In the genomic region with DNA sequence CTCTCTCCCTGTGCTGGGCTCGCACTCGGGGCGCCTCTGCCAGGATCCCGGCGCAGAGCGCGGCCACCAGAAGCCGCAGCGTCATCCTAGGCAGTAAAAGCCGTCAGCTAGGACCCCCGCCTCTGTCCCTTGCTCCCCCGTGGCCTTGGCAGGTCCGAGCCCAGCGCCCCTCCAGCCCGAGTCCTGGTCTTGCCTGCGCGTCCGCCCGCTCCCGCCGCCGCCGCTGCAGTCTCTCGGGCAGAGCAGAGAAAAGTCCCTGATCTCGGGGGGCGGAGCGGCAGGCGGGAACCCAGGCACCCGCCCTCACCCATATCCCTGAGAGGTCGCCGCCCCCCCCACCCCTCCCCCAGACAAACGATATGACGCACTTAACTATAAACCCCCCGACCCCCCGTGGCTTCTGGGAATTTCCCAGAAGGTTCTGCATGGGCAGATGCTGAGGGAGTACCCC, we compare ENCODE assay signal across 9 cellular contexts. TPM values are rescaled to one million over a fixed set of nuclear protein-coding genes. Genes with fewer than 3 reads are reported as not detected.
DNase-seq lines count a peak whose midpoint lies in the region; ATAC-seq and TF ChIP-seq lines count a peak whose summit lies in the region.
"Had no signal": no experiment of that assay in that cellular context is flagged by ENCODE, and none has a peak within 500 bp of the region (broad histone marks: within the 10 kb centered on the region; RNA-seq: fewer than 3 reads in every experiment).

Gene COL7A1, minus strand, starts transcription at position 255 of the 451 bp plus-strand sequence. Its CDS starts 170 bp downstream, at position 85.

- no peaks in the 10 kb centered on the region for H3K9me3 ChIP-seq in cardiac muscle cell (ENCODE audit: low read depth)
- no peaks in the 10 kb centered on the region for H3K9me3 ChIP-seq in upper lobe of right lung

- H3K36me3 Mint-ChIP-seq in activated CD8-positive, alpha-beta T cell treated with anti-CD3 and anti-CD28 coated beads for 36 hours (ENCODE audit: low read depth), result peaks cover 6% of the 10 kb centered on the region

- ATAC-seq in activated CD8-positive, alpha-beta T cell treated with anti-CD3 and anti-CD28 coated beads for 36 hours, result peak; percentile 28
- no peak for ATAC-seq in upper lobe of right lung

- peaks cover 5% of the 10 kb centered on the region for H3K4me1 Mint-ChIP-seq in activated CD8-positive, alpha-beta T cell treated with anti-CD3 and anti-CD28 coated beads for 36 hours (ENCODE audit: low read depth)

- peak; percentile 15 for DNase-seq in ELF-1 (ENCODE audit: low read depth, low spot score)
- peak; percentile 39 for DNase-seq in activated CD8-positive, alpha-beta T cell treated with anti-CD3 and anti-CD28 coated beads for 36 hours
- no peak for DNase-seq in cardiac muscle cell (ENCODE audit: low read depth in 1 of 2, low spot score in 1 of 2)
- DNase-seq in DMS 273 treated with DMSO at 0.1 percent for 48 hours (lab: John Stamatoyannopoulos, UW), result no peak
- no peak for DNase-seq in upper lobe of right lung
- no peak for DNase-seq in NCI-H524 treated with DMSO at 0.1 percent for 48 hours (lab: John Stamatoyannopoulos, UW)
- no peak for DNase-seq in amniotic stem cell (lab: John Stamatoyannopoulos, UW)
- DNase-seq: NCI-H1417 had no signal

- H3K4me3 ChIP-seq in cardiac muscle cell (no peak within 1 kb of the TSS), rectal smooth muscle tissue (ENCODE audit: low read length) (peak within 1 kb of the TSS; percentile 7), upper lobe of right lung (no peak within 1 kb of the TSS)

- CTCF ChIA-PET in activated CD8-positive, alpha-beta T cell treated with anti-CD3 and anti-CD28 coated beads for 36 hours (lab: Charles Lee), result interaction anchor here (1.4 kb wide), 1 partner anchor 40 kb away, joined by 4 read pairs; the partner anchor contains the start of gene SLC26A6

- peaks cover 16% of the 10 kb centered on the region for H3K27me3 Mint-ChIP-seq in activated CD8-positive, alpha-beta T cell treated with anti-CD3 and anti-CD28 coated beads for 36 hours

- no peak within 1 kb of the TSS for H3K4me3 Mint-ChIP-seq in activated CD8-positive, alpha-beta T cell treated with anti-CD3 and anti-CD28 coated beads for 36 hours

- H3K27ac ChIP-seq in cardiac muscle cell (peak within 1 kb of the TSS; percentile 81), rectal smooth muscle tissue (ENCODE audit: low read depth, low read length) (no peak within 1 kb of the TSS), upper lobe of right lung (no peak within 1 kb of the TSS)

- H3K9ac ChIP-seq in rectal smooth muscle tissue (ENCODE audit: low read length), result no peak within 1 kb of the TSS

- intact Hi-C loops in activated CD8-positive, alpha-beta T cell treated with anti-CD3 and anti-CD28 coated beads for 36 hours (cut with micrococcal nuclease), result no loop called here
- intact Hi-C loops in upper lobe of right lung (cut with DNase I), result no loop called here

- H3K27me3 ChIP-seq in cardiac muscle cell, result no peaks in the 10 kb centered on the region
- H3K27me3 ChIP-seq in rectal smooth muscle tissue (ENCODE audit: control insufficient read depth, insufficient read depth, low read length), result peaks cover 7% of the 10 kb centered on the region
- peaks cover 13% of the 10 kb centered on the region for H3K27me3 ChIP-seq in upper lobe of right lung

- TF ChIP-seq CTCF in activated CD8-positive, alpha-beta T cell treated with anti-CD3 and anti-CD28 coated beads for 36 hours (IDR thresholded peaks at IDR 0.05), result no peak
- no peak for TF ChIP-seq CTCF in cardiac muscle cell (IDR thresholded peaks at IDR 0.05; ENCODE audit: low read depth, low read length)
- TF ChIP-seq CTCF in upper lobe of right lung (IDR thresholded peaks at IDR 0.05), result no peak

- H3K9me3 Mint-ChIP-seq in activated CD8-positive, alpha-beta T cell treated with anti-CD3 and anti-CD28 coated beads for 36 hours, result no peaks in the 10 kb centered on the region

- POLR2A ChIA-PET in activated CD8-positive, alpha-beta T cell treated with anti-CD3 and anti-CD28 coated beads for 36 hours (lab: Charles Lee), result no interaction called here

- H3K4me1 ChIP-seq in cardiac muscle cell (ENCODE audit: low read depth) (peaks cover 6% of the 10 kb centered on the region), rectal smooth muscle tissue (ENCODE audit: control insufficient read depth, insufficient read depth, low read length) (peaks cover 22% of the 10 kb centered on the region), upper lobe of right lung (peaks cover 3% of the 10 kb centered on the region)

- no peak within 1 kb of the TSS for H3K27ac Mint-ChIP-seq in activated CD8-positive, alpha-beta T cell treated with anti-CD3 and anti-CD28 coated beads for 36 hours

- peaks cover 9% of the 10 kb centered on the region for H3K36me3 ChIP-seq in cardiac muscle cell
- peaks cover 18% of the 10 kb centered on the region for H3K36me3 ChIP-seq in rectal smooth muscle tissue (ENCODE audit: control insufficient read depth, insufficient read depth, low read length)
- peaks cover 21% of the 10 kb centered on the region for H3K36me3 ChIP-seq in upper lobe of right lung

RNA-seq across cellular contexts. Expression of gene COL7A1, which starts in this region (rescaled TPM):
- 1 to 10 TPM; 1.6 to 2.2 TPM for total RNA-seq in activated CD8-positive, alpha-beta T cell treated with anti-CD3 and anti-CD28 coated beads for 36 hours
- 53.8 and 76.6 TPM in 2 replicates for total RNA-seq in cardiac muscle cell
- 41.3 and 63.0 TPM in 2 replicates for polyA plus RNA-seq in cardiac muscle cell
- 3.7 TPM for total RNA-seq in upper lobe of right lung

Comparison
In these comparisons a context has a peak if more than half of its experiments do, and no peak if none do; other contexts are left out.
1. RNA of gene COL7A1 (total RNA-seq): 53.8 to 76.6 TPM in cardiac muscle cell; 3.7 TPM in upper lobe of right lung (single experiment) and 1.6 to 2.2 TPM in activated CD8-positive, alpha-beta T cell treated with anti-CD3 and anti-CD28 coated beads for 36 hours; every median in the first group is over 10 times any median in the second.
2. DNase-seq: peak in ELF-1 (single experiment) and activated CD8-positive, alpha-beta T cell treated with anti-CD3 and anti-CD28 coated beads for 36 hours (single experiment); none in cardiac muscle cell (0 of 2), DMS 273 treated with DMSO at 0.1 percent for 48 hours (single experiment), upper lobe of right lung (single experiment), NCI-H524 treated with DMSO at 0.1 percent for 48 hours (single experiment) and amniotic stem cell (single experiment).